Comparison of ENCODE assay signal across 20 cellular contexts in genomic region chrX:84118769-84119168, GRCh38.
DNase-seq lines count a peak whose midpoint lies in the region; ATAC-seq, FAIRE-seq and TF ChIP-seq lines count a peak whose summit lies in the region.
"Had no signal": no experiment of that assay in that cellular context is flagged by ENCODE, and none has a peak within 500 bp of the region (broad histone marks: within the 10 kb centered on the region; RNA-seq: fewer than 3 reads in every experiment).

No MANE protein-coding gene starts in this region.

- no peaks in the 10 kb centered on the region for H3K36me3 Mint-ChIP-seq in activated naive CD4-positive, alpha-beta T cell treated with anti-CD3 and anti-CD28 coated beads, Interleukin-2, amount 10 ng/mL, durations not matched to agents 7 days and 5 days
- no peaks in the 10 kb centered on the region for H3K36me3 Mint-ChIP-seq in activated naive CD4-positive, alpha-beta T cell treated with anti-CD3 and anti-CD28 coated beads for 36 hours (ENCODE audit: low read depth)
- H3K36me3 Mint-ChIP-seq in mesothelial cell of epicardium, result peaks cover 20% of the 10 kb centered on the region
- no peaks in the 10 kb centered on the region for H3K36me3 Mint-ChIP-seq in activated naive CD8-positive, alpha-beta T cell treated with anti-CD3 and anti-CD28 coated beads for 36 hours

- intact Hi-C loops in activated naive CD4-positive, alpha-beta T cell treated with anti-CD3 and anti-CD28 coated beads for 36 hours (cut with micrococcal nuclease), result no loop called here

- no peaks in the 10 kb centered on the region for H3K27me3 ChIP-seq in bronchial epithelial cell (ENCODE audit: control insufficient read depth, insufficient read depth, low read length)

- H3K27ac Mint-ChIP-seq in activated naive CD4-positive, alpha-beta T cell treated with anti-CD3 and anti-CD28 coated beads, Interleukin-2, amount 10 ng/mL, durations not matched to agents 7 days and 5 days, result peak overlapping the region; percentile 45
- H3K27ac Mint-ChIP-seq in activated naive CD4-positive, alpha-beta T cell treated with anti-CD3 and anti-CD28 coated beads for 36 hours, result no peak overlapping the region
- H3K27ac Mint-ChIP-seq in mesothelial cell of epicardium, result peak overlapping the region; percentile 13
- H3K27ac Mint-ChIP-seq in activated naive CD8-positive, alpha-beta T cell treated with anti-CD3 and anti-CD28 coated beads for 36 hours, result no peak overlapping the region

- H3K4me1 Mint-ChIP-seq in activated naive CD4-positive, alpha-beta T cell treated with anti-CD3 and anti-CD28 coated beads, Interleukin-2, amount 10 ng/mL, durations not matched to agents 7 days and 5 days, result no peaks in the 10 kb centered on the region
- no peaks in the 10 kb centered on the region for H3K4me1 Mint-ChIP-seq in activated naive CD4-positive, alpha-beta T cell treated with anti-CD3 and anti-CD28 coated beads for 36 hours (ENCODE audit: low read depth)
- H3K4me1 Mint-ChIP-seq in mesothelial cell of epicardium, result peaks cover 10% of the 10 kb centered on the region
- no peaks in the 10 kb centered on the region for H3K4me1 Mint-ChIP-seq in activated naive CD8-positive, alpha-beta T cell treated with anti-CD3 and anti-CD28 coated beads for 36 hours

- no peaks in the 10 kb centered on the region for H3K36me3 ChIP-seq in bronchial epithelial cell (ENCODE audit: control insufficient read depth, insufficient read depth, low read length)

- H3K4me3 Mint-ChIP-seq in activated naive CD4-positive, alpha-beta T cell treated with anti-CD3 and anti-CD28 coated beads, Interleukin-2, amount 10 ng/mL, durations not matched to agents 7 days and 5 days, result no peak overlapping the region
- no peak overlapping the region for H3K4me3 Mint-ChIP-seq in activated naive CD4-positive, alpha-beta T cell treated with anti-CD3 and anti-CD28 coated beads for 36 hours
- H3K4me3 Mint-ChIP-seq in mesothelial cell of epicardium, result no peak overlapping the region
- H3K4me3 Mint-ChIP-seq in activated naive CD8-positive, alpha-beta T cell treated with anti-CD3 and anti-CD28 coated beads for 36 hours, result no peak overlapping the region

- TF ChIP-seq CTCF in bronchial epithelial cell (IDR thresholded peaks at IDR 0.05; ENCODE audit: insufficient read depth, low read length, severe bottlenecking) (no peak), mesothelial cell of epicardium (IDR thresholded peaks at IDR 0.05; ENCODE audit: unreplicated experiment) (no peak)

- FAIRE-seq in bronchial epithelial cell (lab: Jason Lieb, UNC), result no peak
- FAIRE-seq: H1, RCC 7860 had no signal

- CTCF ChIA-PET in activated naive CD4-positive, alpha-beta T cell treated with anti-CD3 and anti-CD28 coated beads, Interleukin-2, amount 10 ng/mL, durations not matched to agents 7 days and 5 days (lab: Charles Lee), result no interaction called here
- CTCF ChIA-PET in activated naive CD4-positive, alpha-beta T cell treated with anti-CD3 and anti-CD28 coated beads for 36 hours (lab: Charles Lee), result no interaction called here

- no peak overlapping the region for H3K4me3 ChIP-seq in bronchial epithelial cell (ENCODE audit: low read depth, low read length)

- peaks cover 4% of the 10 kb centered on the region for H3K9me3 Mint-ChIP-seq in activated naive CD4-positive, alpha-beta T cell treated with anti-CD3 and anti-CD28 coated beads, Interleukin-2, amount 10 ng/mL, durations not matched to agents 7 days and 5 days
- H3K9me3 Mint-ChIP-seq in activated naive CD4-positive, alpha-beta T cell treated with anti-CD3 and anti-CD28 coated beads for 36 hours, result no peaks in the 10 kb centered on the region
- H3K9me3 Mint-ChIP-seq in mesothelial cell of epicardium, result peaks cover 44% of the 10 kb centered on the region
- H3K9me3 Mint-ChIP-seq in activated naive CD8-positive, alpha-beta T cell treated with anti-CD3 and anti-CD28 coated beads for 36 hours, result peaks cover 2% of the 10 kb centered on the region

- no peaks in the 10 kb centered on the region for H3K27me3 Mint-ChIP-seq in activated naive CD4-positive, alpha-beta T cell treated with anti-CD3 and anti-CD28 coated beads, Interleukin-2, amount 10 ng/mL, durations not matched to agents 7 days and 5 days
- no peaks in the 10 kb centered on the region for H3K27me3 Mint-ChIP-seq in activated naive CD4-positive, alpha-beta T cell treated with anti-CD3 and anti-CD28 coated beads for 36 hours (ENCODE audit: low read depth)
- H3K27me3 Mint-ChIP-seq in mesothelial cell of epicardium (ENCODE audit: low read depth), result no peaks in the 10 kb centered on the region
- H3K27me3 Mint-ChIP-seq in activated naive CD8-positive, alpha-beta T cell treated with anti-CD3 and anti-CD28 coated beads for 36 hours, result no peaks in the 10 kb centered on the region

- no peak for DNase-seq in activated naive CD4-positive, alpha-beta T cell treated with anti-CD3 and anti-CD28 coated beads, Interleukin-2, amount 10 ng/mL, durations not matched to agents 7 days and 5 days
- DNase-seq in activated naive CD4-positive, alpha-beta T cell treated with anti-CD3 and anti-CD28 coated beads for 36 hours, result no peak
- peak; percentile 60 for DNase-seq in bronchial epithelial cell (ENCODE audit: low read depth)
- DNase-seq in mesothelial cell of epicardium (ENCODE audit: low spot score in 2 of 2, unreplicated experiment in 2 of 2), result no peak
- DNase-seq in SKM-1 (lab: John Stamatoyannopoulos, UW; ENCODE audit: unreplicated experiment), result no peak
- no peak for DNase-seq in activated naive CD8-positive, alpha-beta T cell treated with anti-CD3 and anti-CD28 coated beads for 36 hours
- DNase-seq in GDM1 (lab: John Stamatoyannopoulos, UW), result no peak
- DNase-seq: COR-L47, DND-41, GF-D8, MM.1S, NCI-H1105, NCI-H1694 treated with DMSO at 0.1 percent for 48 hours, NCI-H446, NCI-H82, SHP77 had no signal

- ATAC-seq in GM21717 (IDR thresholded peaks at IDR 0.05; ENCODE audit: unreplicated experiment), result no peak
- ATAC-seq: SK-N-SH treated with all-trans-retinoic acid at 6 μM for 48 hours had no signal

Comparison
In these comparisons a context has a peak if more than half of its experiments do, and no peak if none do; other contexts are left out.
1. H3K27ac Mint-ChIP-seq: peak in activated naive CD4-positive, alpha-beta T cell treated with anti-CD3 and anti-CD28 coated beads, Interleukin-2, amount 10 ng/mL, durations not matched to agents 7 days and 5 days (single experiment) and mesothelial cell of epicardium (single experiment); none in activated naive CD4-positive, alpha-beta T cell treated with anti-CD3 and anti-CD28 coated beads for 36 hours (single experiment) and activated naive CD8-positive, alpha-beta T cell treated with anti-CD3 and anti-CD28 coated beads for 36 hours (single experiment).